Comparison of ENCODE assay signal across 32 cellular contexts in the genomic region with DNA sequence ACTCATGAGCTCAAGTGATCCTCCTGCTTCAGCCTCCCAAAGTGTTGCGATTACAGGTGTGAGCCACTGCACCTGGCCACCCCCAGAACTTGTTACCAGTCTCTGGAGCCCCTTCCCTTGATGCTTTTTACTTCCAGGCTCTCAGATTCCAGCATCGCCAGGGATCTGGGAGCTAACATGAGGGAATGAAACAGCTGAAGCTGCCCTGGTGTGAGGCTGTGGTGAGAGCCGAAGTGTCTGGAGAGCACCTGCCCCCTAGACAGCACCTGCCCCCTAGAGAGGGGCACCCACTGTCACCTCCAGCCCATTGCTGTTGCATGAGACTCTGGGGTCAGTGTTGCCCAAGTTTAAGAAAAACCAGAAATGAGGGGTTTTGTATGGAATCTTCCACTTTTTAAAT.
"Had no signal": no experiment of that assay in that cellular context is flagged by ENCODE, and none has a peak within 500 bp of the region (broad histone marks: within the 10 kb centered on the region; RNA-seq: fewer than 3 reads in every experiment).

No MANE protein-coding gene starts in this region.

- H3K27me3 ChIP-seq: adrenal gland, body of pancreas, brain microvascular endothelial cell, breast epithelium had no signal

- H3K4me3 ChIP-seq: adrenal gland, body of pancreas, breast epithelium had no signal

- H3K9me3 ChIP-seq: adrenal gland, body of pancreas, breast epithelium had no signal

- H3K36me3 ChIP-seq: adrenal gland, breast epithelium had no signal

- H3K4me1 Mint-ChIP-seq: activated B cell treated with CpG ODN at 0.5 μM for 24 hours, T-cell had no signal

- H3K4me3 Mint-ChIP-seq: activated B cell treated with CpG ODN at 0.5 μM for 24 hours; activated CD4-positive, alpha-beta memory T cell treated with anti-CD3 and anti-CD28 coated beads for 36 hours; activated CD4-positive, alpha-beta T cell treated with anti-CD3 and anti-CD28 coated beads, Interleukin-2, amount 10 ng/mL, durations not matched to agents 24 days and 14 days; activated CD8-positive, alpha-beta T cell treated with anti-CD3 and anti-CD28 coated beads for 36 hours; activated naive CD4-positive, alpha-beta T cell treated with anti-CD3 and anti-CD28 coated beads for 36 hours; activated naive CD8-positive, alpha-beta T cell treated with anti-CD3 and anti-CD28 coated beads for 36 hours; activated T-cell treated with anti-CD3 and anti-CD28 coated beads, Interleukin-2, amount 50 U/mL, for 4 hours; activated T-cell treated with anti-CD3 and anti-CD28 coated beads, Interleukin-2, amount 50 U/mL, for 72 hours; activated T-helper 1 cell treated with anti-CD3 and anti-CD28 coated beads, Interleukin-12 subunit alpha, Interleukin-12 subunit beta, Interleukin-2, Interleukin-4 antibody, amounts not matched to agents 30 ng/mL and 10 ng/mL and 1 ng/mL, durations not matched to agents 14 hours and 24 hours and 36 hours; activated T-helper 17 cell treated with anti-CD3 and anti-CD28 coated beads, Interleukin-2, amount 50 U/mL, for 72 hours; T-cell; T-helper 17 cell had no signal

- H3K4me1 ChIP-seq: breast epithelium had no signal

- H3K27ac Mint-ChIP-seq: activated B cell treated with CpG ODN at 0.5 μM for 24 hours; activated CD4-positive, alpha-beta memory T cell treated with anti-CD3 and anti-CD28 coated beads for 36 hours; activated CD4-positive, alpha-beta T cell treated with anti-CD3 and anti-CD28 coated beads, Interleukin-2, amount 10 ng/mL, durations not matched to agents 24 days and 14 days; activated CD8-positive, alpha-beta T cell treated with anti-CD3 and anti-CD28 coated beads for 36 hours; activated naive CD4-positive, alpha-beta T cell treated with anti-CD3 and anti-CD28 coated beads for 36 hours; activated naive CD4-positive, alpha-beta T cell treated with anti-CD3 and anti-CD28 coated beads, Interleukin-2, amount 50 U/mL, for 72 hours; activated naive CD8-positive, alpha-beta T cell treated with anti-CD3 and anti-CD28 coated beads for 36 hours; activated T-cell treated with anti-CD3 and anti-CD28 coated beads, Interleukin-2, amount 50 U/mL, for 72 hours; T-cell had no signal

- ATAC-seq: activated CD8-positive, alpha-beta T cell treated with anti-CD3 and anti-CD28 coated beads for 36 hours; activated naive CD4-positive, alpha-beta T cell treated with anti-CD3 and anti-CD28 coated beads, Interleukin-2, amount 50 U/mL, for 72 hours; activated T-cell treated with anti-CD3 and anti-CD28 coated beads, Interleukin-2, amount 50 U/mL, for 4 hours; activated T-cell treated with anti-CD3 and anti-CD28 coated beads, Interleukin-2, amount 50 U/mL, for 72 hours; activated T-helper 17 cell treated with anti-CD3 and anti-CD28 coated beads, Interleukin-2, amount 50 U/mL, for 72 hours; body of pancreas; T-cell; T-helper 17 cell had no signal

- DNase-seq: activated B cell treated with CpG ODN at 0.5 μM for 24 hours; activated CD4-positive, alpha-beta memory T cell treated with anti-CD3 and anti-CD28 coated beads for 36 hours; activated CD4-positive, alpha-beta T cell treated with anti-CD3 and anti-CD28 coated beads for 4 hours; activated CD4-positive, alpha-beta T cell treated with anti-CD3 and anti-CD28 coated beads, Interleukin-2, amount 10 ng/mL, durations not matched to agents 24 days and 14 days; activated CD4-positive, alpha-beta T cell treated with anti-CD3 and anti-CD28 coated beads, Interleukin-2, amount 50 U/mL, for 1 hour; activated CD4-positive, alpha-beta T cell treated with anti-CD3 and anti-CD28 coated beads, Interleukin-2, amount 50 U/mL, for 4 hours; activated CD4-positive, CD25-positive, alpha-beta regulatory T cell treated with anti-CD3 and anti-CD28 coated beads, Interleukin-2, amount 50 U/mL, for 72 hours; activated CD8-positive, alpha-beta memory T cell treated with anti-CD3 and anti-CD28 coated beads, Interleukin-2, amount 50 U/mL, for 4 hours; activated CD8-positive, alpha-beta T cell treated with anti-CD3 and anti-CD28 coated beads for 36 hours; activated effector memory CD4-positive, alpha-beta T cell treated with anti-CD3 and anti-CD28 coated beads, Interleukin-2, amount 50 U/mL, for 16 hours; activated gamma-delta T cell treated with Interleukin-2 at 50 U/mL for 16 hours; activated naive CD4-positive, alpha-beta T cell; activated naive CD4-positive, alpha-beta T cell treated with anti-CD3 and anti-CD28 coated beads for 36 hours; activated naive CD4-positive, alpha-beta T cell treated with anti-CD3 and anti-CD28 coated beads, Interleukin-2, amount 50 U/mL, for 16 hours; activated naive CD8-positive, alpha-beta T cell treated with anti-CD3 and anti-CD28 coated beads for 36 hours; activated T-cell treated with anti-CD3 and anti-CD28 coated beads for 4 hours; activated T-cell treated with anti-CD3 and anti-CD28 coated beads, Interleukin-2, amount 50 U/mL, for 1 hour; activated T-cell treated with anti-CD3 and anti-CD28 coated beads, Interleukin-2, amount 50 U/mL, for 4 hours; activated T-cell treated with anti-CD3 and anti-CD28 coated beads, Interleukin-2, amount 50 U/mL, for 72 hours; adrenal gland; amniotic stem cell; aorta; body of pancreas; brain microvascular endothelial cell; central memory CD4-positive, alpha-beta T cell; T-cell; T-helper 17 cell had no signal

- H3K9me3 Mint-ChIP-seq: activated B cell treated with CpG ODN at 0.5 μM for 24 hours; activated CD4-positive, alpha-beta memory T cell treated with anti-CD3 and anti-CD28 coated beads for 36 hours; activated CD4-positive, alpha-beta T cell treated with anti-CD3 and anti-CD28 coated beads, Interleukin-2, amount 10 ng/mL, durations not matched to agents 24 days and 14 days; activated CD8-positive, alpha-beta T cell treated with anti-CD3 and anti-CD28 coated beads for 36 hours; activated naive CD4-positive, alpha-beta T cell treated with anti-CD3 and anti-CD28 coated beads for 36 hours; activated naive CD4-positive, alpha-beta T cell treated with anti-CD3 and anti-CD28 coated beads, Interleukin-2, amount 50 U/mL, for 72 hours; activated T-cell treated with anti-CD3 and anti-CD28 coated beads, Interleukin-2, amount 50 U/mL, for 4 hours; activated T-cell treated with anti-CD3 and anti-CD28 coated beads, Interleukin-2, amount 50 U/mL, for 72 hours; activated T-helper 1 cell treated with anti-CD3 and anti-CD28 coated beads, Interleukin-12 subunit alpha, Interleukin-12 subunit beta, Interleukin-2, Interleukin-4 antibody, amounts not matched to agents 30 ng/mL and 10 ng/mL and 1 ng/mL, durations not matched to agents 14 hours and 24 hours and 36 hours; activated T-helper 17 cell treated with anti-CD3 and anti-CD28 coated beads, Interleukin-2, amount 50 U/mL, for 72 hours; T-cell had no signal

- H3K27me3 Mint-ChIP-seq: activated B cell treated with CpG ODN at 0.5 μM for 24 hours; activated CD4-positive, alpha-beta memory T cell treated with anti-CD3 and anti-CD28 coated beads for 36 hours; activated CD4-positive, alpha-beta T cell treated with anti-CD3 and anti-CD28 coated beads, Interleukin-2, amount 10 ng/mL, durations not matched to agents 24 days and 14 days; activated CD8-positive, alpha-beta T cell treated with anti-CD3 and anti-CD28 coated beads for 36 hours; activated naive CD8-positive, alpha-beta T cell treated with anti-CD3 and anti-CD28 coated beads for 36 hours; activated T-helper 17 cell treated with anti-CD3 and anti-CD28 coated beads, Interleukin-2, amount 50 U/mL, for 72 hours; T-cell; T-helper 17 cell had no signal

- H3K27ac ChIP-seq: adrenal gland, body of pancreas, brain microvascular endothelial cell, breast epithelium, VCaP had no signal
